In genomic region chr20:47561175-47561574, GRCh38 we compare ENCODE assay signal across 1 cellular context.
TF ChIP-seq lines count a peak whose summit lies in the region.

No MANE protein-coding gene starts in this region.

TF ChIP-seq in GM23338, 12 proteins besides CTCF, POLR2A, EP300 and RAD21 (continued from another document):
- no peak for TF ChIP-seq EZH2phosphoT487 (IDR thresholded peaks at IDR 0.05; ENCODE audit: unreplicated experiment)
- no peak for TF ChIP-seq STAT1 (IDR thresholded peaks at IDR 0.05; ENCODE audit: unreplicated experiment)
- TF ChIP-seq POLR2AphosphoS5 (IDR thresholded peaks at IDR 0.05; ENCODE audit: low read depth): no peak
- TF ChIP-seq ZNF462 (CRISPR knock-in tag; IDR thresholded peaks at IDR 0.05): no peak
- no peak for TF ChIP-seq ZNF331 (CRISPR knock-in tag; IDR thresholded peaks at IDR 0.05; ENCODE audit: low read depth)
- TF ChIP-seq NANOG (IDR thresholded peaks at IDR 0.05; ENCODE audit: borderline replicate concordance): no peak
- TF ChIP-seq CREB1 (CRISPR knock-in tag; IDR thresholded peaks at IDR 0.05; ENCODE audit: low read depth): no peak
- TF ChIP-seq EZH2 (IDR thresholded peaks at IDR 0.05; ENCODE audit: low read depth, unreplicated experiment): no peak
